18 cellular contexts compared by ENCODE assay signal in genomic region chr9:87087197-87087596, GRCh38.
A peak's percentile ranks its signal among the peaks of the same experiment; 100 is the strongest.
DNase-seq lines count a peak whose midpoint lies in the region; ATAC-seq and TF ChIP-seq lines count a peak whose summit lies in the region.
"Had no signal": no experiment of that assay in that cellular context is flagged by ENCODE, and none has a peak within 500 bp of the region (broad histone marks: within the 10 kb centered on the region; RNA-seq: fewer than 3 reads in every experiment).

No MANE protein-coding gene starts in this region.

- H3K9me3 Mint-ChIP-seq in nephron = peaks cover 10% of the 10 kb centered on the region
- H3K9me3 Mint-ChIP-seq in activated CD8-positive, alpha-beta T cell treated with anti-CD3 and anti-CD28 coated beads for 36 hours = no peaks in the 10 kb centered on the region
- H3K9me3 Mint-ChIP-seq: CD4-positive, alpha-beta T cell; CD8-positive, alpha-beta T cell had no signal

- peaks cover 5% of the 10 kb centered on the region for H3K36me3 Mint-ChIP-seq in nephron (ENCODE audit: low read depth)
- H3K36me3 Mint-ChIP-seq in activated CD8-positive, alpha-beta T cell treated with anti-CD3 and anti-CD28 coated beads for 36 hours (ENCODE audit: low read depth) = no peaks in the 10 kb centered on the region
- H3K36me3 Mint-ChIP-seq: CD8-positive, alpha-beta T cell had no signal

- H3K9me3 ChIP-seq in MG63 = 0 out of 2 replicates have a peak, but pooled peaks cover 4% of the 10 kb centered on the region
- H3K9me3 ChIP-seq: A549, Caco-2 had no signal

- H3K36me3 ChIP-seq in MG63 = no peaks in the 10 kb centered on the region
- H3K36me3 ChIP-seq: BLaER1 treated with 17β-estradiol and CSF1 and Interleukin-3, amounts not matched to agents 10 nM and 100 nM had no signal

- H3K27me3 Mint-ChIP-seq in nephron (ENCODE audit: low read depth) = no peaks in the 10 kb centered on the region
- no peaks in the 10 kb centered on the region for H3K27me3 Mint-ChIP-seq in activated CD8-positive, alpha-beta T cell treated with anti-CD3 and anti-CD28 coated beads for 36 hours
- H3K27me3 Mint-ChIP-seq: B cell; CD4-positive, alpha-beta T cell had no signal

- no peak overlapping the region for H3K4me3 ChIP-seq in MG63
- H3K4me3 ChIP-seq: A549; BLaER1 treated with 17β-estradiol and CSF1 and Interleukin-3, amounts not matched to agents 10 nM and 100 nM had no signal

- peaks cover 46% of the 10 kb centered on the region for H3K4me1 Mint-ChIP-seq in nephron
- H3K4me1 Mint-ChIP-seq in activated CD8-positive, alpha-beta T cell treated with anti-CD3 and anti-CD28 coated beads for 36 hours (ENCODE audit: low read depth) = no peaks in the 10 kb centered on the region
- H3K4me1 Mint-ChIP-seq: B cell had no signal

- intact Hi-C loops in posterior vena cava (cut with DNase I) = no loop called here
- intact Hi-C loops in activated CD8-positive, alpha-beta T cell treated with anti-CD3 and anti-CD28 coated beads for 36 hours (cut with micrococcal nuclease) = no loop called here

- TF ChIP-seq CTCF in nephron (IDR thresholded peaks at IDR 0.05; ENCODE audit: unreplicated experiment in 3 of 3) = no peak
- TF ChIP-seq CTCF in activated CD8-positive, alpha-beta T cell treated with anti-CD3 and anti-CD28 coated beads for 36 hours (IDR thresholded peaks at IDR 0.05) = no peak

- no peak overlapping the region for H3K4me3 Mint-ChIP-seq in nephron
- no peak overlapping the region for H3K4me3 Mint-ChIP-seq in activated CD8-positive, alpha-beta T cell treated with anti-CD3 and anti-CD28 coated beads for 36 hours
- H3K4me3 Mint-ChIP-seq: B cell; CD4-positive, alpha-beta T cell; CD8-positive, alpha-beta T cell had no signal

- ATAC-seq in HG03025 (IDR thresholded peaks at IDR 0.05; ENCODE audit: low FRiP score, unreplicated experiment) (no peak), HG03378 (IDR thresholded peaks at IDR 0.05; ENCODE audit: unreplicated experiment) (no peak)
- ATAC-seq in activated CD8-positive, alpha-beta T cell treated with anti-CD3 and anti-CD28 coated beads for 36 hours = no peak
- ATAC-seq: A549; CD8-positive, alpha-beta T cell had no signal

- POLR2A ChIA-PET in activated CD8-positive, alpha-beta T cell treated with anti-CD3 and anti-CD28 coated beads for 36 hours (lab: Charles Lee) = no interaction called here

- no peaks in the 10 kb centered on the region for H3K27me3 ChIP-seq in MG63
- H3K27me3 ChIP-seq: BLaER1 treated with 17β-estradiol and CSF1 and Interleukin-3, amounts not matched to agents 10 nM and 100 nM had no signal

- peak overlapping the region; percentile 80 to 93 (median 84) for H3K27ac Mint-ChIP-seq in nephron
- no peak overlapping the region for H3K27ac Mint-ChIP-seq in activated CD8-positive, alpha-beta T cell treated with anti-CD3 and anti-CD28 coated beads for 36 hours
- H3K27ac Mint-ChIP-seq: B cell; CD4-positive, alpha-beta T cell; CD8-positive, alpha-beta T cell had no signal

- CTCF ChIA-PET in activated CD8-positive, alpha-beta T cell treated with anti-CD3 and anti-CD28 coated beads for 36 hours (lab: Charles Lee) = interaction anchor here (1.2 kb wide), 1 partner anchor 139 kb away, joined by 3 read pairs; no protein-coding TSS in a partner anchor

- DNase-seq in DMS 273 (lab: John Stamatoyannopoulos, UW; ENCODE audit: unreplicated experiment) (peak; percentile 3), DMS 273 treated with DMSO at 0.1 percent for 48 hours (lab: John Stamatoyannopoulos, UW) (no peak), MG63 (peak; percentile 31), posterior vena cava (ENCODE audit: low spot score) (peak; percentile 83)
- no peak for DNase-seq in activated CD8-positive, alpha-beta T cell treated with anti-CD3 and anti-CD28 coated beads for 36 hours
- DNase-seq: AML-193; Caco-2; Calu3; CD4-positive, alpha-beta T cell; CD8-positive, alpha-beta T cell; DMS79 treated with DMSO at 0.1 percent for 48 hours; GF-D8 had no signal

Comparison
In these comparisons a context has a peak if more than half of its experiments do, and no peak if none do; other contexts are left out.
1. DNase-seq: peak in DMS 273 (single experiment), MG63 (single experiment) and posterior vena cava (single experiment); none in DMS 273 treated with DMSO at 0.1 percent for 48 hours (single experiment) and activated CD8-positive, alpha-beta T cell treated with anti-CD3 and anti-CD28 coated beads for 36 hours (single experiment).